8 cellular contexts compared by ENCODE assay signal in genomic region chr16:47141773-47142468, GRCh38. TPM values are rescaled to one million over a fixed set of nuclear protein-coding genes. Genes with fewer than 3 reads are reported as not detected.
A peak's percentile ranks its signal among the peaks of the same experiment; 100 is the strongest.
DNase-seq lines count a peak whose midpoint lies in the region; ATAC-seq, FAIRE-seq and TF ChIP-seq lines count a peak whose summit lies in the region.

No MANE protein-coding gene starts in this region.

- no peaks in the 10 kb centered on the region for H3K36me3 ChIP-seq in liver (ENCODE audit: control insufficient read depth in 4 of 4, insufficient read depth in 3 of 4, low read depth in 1 of 4, low read length in 3 of 4)

- H3K4me1 Mint-ChIP-seq in activated CD4-positive, alpha-beta T cell treated with anti-CD3 and anti-CD28 coated beads, Interleukin-2, amount 10 ng/mL, durations not matched to agents 7 days and 5 days = peaks cover 27% of the 10 kb centered on the region

- 4% methylated on average over 26 of the region's 26 CpGs for WGBS in liver

- no peaks in the 10 kb centered on the region for H3K9me3 Mint-ChIP-seq in activated CD4-positive, alpha-beta T cell treated with anti-CD3 and anti-CD28 coated beads, Interleukin-2, amount 10 ng/mL, durations not matched to agents 7 days and 5 days

- DNase-seq in GM19239 (ENCODE audit: insufficient read length, low spot score) (peak; percentile 66), NCI-H524 (lab: John Stamatoyannopoulos, UW) (peak; percentile 91 to 97), dermis blood vessel endothelial cell (peak; percentile 94)
- peak; percentile 89 for DNase-seq in activated CD4-positive, alpha-beta T cell treated with anti-CD3 and anti-CD28 coated beads, Interleukin-2, amount 10 ng/mL, durations not matched to agents 7 days and 5 days
- peak; percentile 67 to 79 for DNase-seq in stimulated activated CD4-positive, alpha-beta T cell treated with anti-CD3 and anti-CD28 coated beads, Interleukin-4, amount 100 ng/mL, for 4 hours

- ATAC-seq in HG03442 (IDR thresholded peaks at IDR 0.05; ENCODE audit: unreplicated experiment) = peak; percentile 42

- peaks cover 28% of the 10 kb centered on the region for H3K27me3 Mint-ChIP-seq in activated CD4-positive, alpha-beta T cell treated with anti-CD3 and anti-CD28 coated beads, Interleukin-2, amount 10 ng/mL, durations not matched to agents 7 days and 5 days

- peak overlapping the region in 1 of 2 donors; percentile 31 for H3K9ac ChIP-seq in liver (ENCODE audit: low read depth in 1 of 2, low read length in 2 of 2)

- H3K4me3 ChIP-seq in liver (ENCODE audit: low read depth in 1 of 3, low read length in 3 of 3) = peak overlapping the region in 2 of 3 donors; percentile 57 to 68

- POLR2A ChIA-PET in activated CD4-positive, alpha-beta T cell treated with anti-CD3 and anti-CD28 coated beads, Interleukin-2, amount 10 ng/mL, durations not matched to agents 7 days and 5 days (lab: Charles Lee) = interaction anchor here (0.8 kb wide), 1 partner anchor 1012 kb away, joined by 4 read pairs; no protein-coding TSS in a partner anchor

- CTCF ChIA-PET in activated CD4-positive, alpha-beta T cell treated with anti-CD3 and anti-CD28 coated beads, Interleukin-2, amount 10 ng/mL, durations not matched to agents 7 days and 5 days (lab: Charles Lee) = interaction anchor here (0.6 to 3.2 kb wide), 21 partner anchors 10 to 1034 kb away, joined by 3 to 33 read pairs (median 4); no protein-coding TSS in a partner anchor

- peaks cover 0 to 1% (median 0%) of the 10 kb centered on the region in 4 donors for H3K9me3 ChIP-seq in liver (ENCODE audit: control insufficient read depth in 4 of 4, low read length in 3 of 4)

- H3K4me1 ChIP-seq in liver (ENCODE audit: control insufficient read depth in 4 of 4, insufficient read depth in 4 of 4, low read length in 3 of 4) = peaks cover 16 to 25% (median 21%) of the 10 kb centered on the region in 4 donors

- peaks cover 0 to 3% (median 0%) of the 10 kb centered on the region in 4 donors for H3K27me3 ChIP-seq in liver (ENCODE audit: control insufficient read depth in 4 of 4, insufficient read depth in 4 of 4, low read length in 3 of 4)

- FAIRE-seq in GM19239 (lab: Jason Lieb, UNC) = peak; percentile 99

- H3K27ac ChIP-seq in C4-2B (no peak overlapping the region), liver (ENCODE audit: low read depth in 1 of 2, low read length in 2 of 2) (no peak overlapping the region)

- H3K36me3 Mint-ChIP-seq in activated CD4-positive, alpha-beta T cell treated with anti-CD3 and anti-CD28 coated beads, Interleukin-2, amount 10 ng/mL, durations not matched to agents 7 days and 5 days (ENCODE audit: low read depth) = no peaks in the 10 kb centered on the region

- TF ChIP-seq RAD21 in liver (IDR thresholded peaks at IDR 0.05) = peak; percentile 93 to 96

- H3K27ac Mint-ChIP-seq in activated CD4-positive, alpha-beta T cell treated with anti-CD3 and anti-CD28 coated beads, Interleukin-2, amount 10 ng/mL, durations not matched to agents 7 days and 5 days = peak overlapping the region; percentile 76

- TF ChIP-seq CTCF in C4-2B (conservative IDR thresholded peaks at IDR 0.05) = peak; percentile 96
- TF ChIP-seq CTCF in liver (IDR thresholded peaks at IDR 0.05; ENCODE audit: low read depth, low read length, missing input control) = peak; percentile 89

- H3K4me3 Mint-ChIP-seq in activated CD4-positive, alpha-beta T cell treated with anti-CD3 and anti-CD28 coated beads, Interleukin-2, amount 10 ng/mL, durations not matched to agents 7 days and 5 days = peak overlapping the region; percentile 76

TF ChIP-seq in liver, 16 proteins besides CTCF, POLR2A, EP300 and RAD21:
- TF ChIP-seq TAF1 (conservative IDR thresholded peaks at IDR 0.05) (no peak), REST (IDR thresholded peaks at IDR 0.05) (no peak), ZBTB33 (IDR thresholded peaks at IDR 0.05) (no peak), JUND (IDR thresholded peaks at IDR 0.05) (no peak), HNF4A (conservative IDR thresholded peaks at IDR 0.05) (no peak), MAX (IDR thresholded peaks at IDR 0.05) (no peak), ATF3 (IDR thresholded peaks at IDR 0.05) (no peak), NR2F2 (IDR thresholded peaks at IDR 0.05) (no peak), SP1 (IDR thresholded peaks at IDR 0.05) (no peak), YY1 (IDR thresholded peaks at IDR 0.05) (no peak), FOXA2 (IDR thresholded peaks at IDR 0.05) (no peak), FOXA1 (IDR thresholded peaks at IDR 0.05) (no peak), EGR1 (IDR thresholded peaks at IDR 0.05; ENCODE audit: low read depth in 2 of 2) (no peak)

RNA-seq across cellular contexts. Expression of gene NETO2, which starts 1.8 kb away (rescaled TPM):
- 1 to 10 TPM; 6.8 to 8.3 TPM for total RNA-seq in activated CD4-positive, alpha-beta T cell treated with anti-CD3 and anti-CD28 coated beads, Interleukin-2, amount 10 ng/mL, durations not matched to agents 7 days and 5 days
- total RNA-seq in dermis blood vessel endothelial cell (16.7 and 30.5 TPM in 2 replicates), liver (1 to 10 TPM in 1 of 2 donors, under 1 TPM in 1; 0.33 to 1.6 TPM)
- under 1 TPM; 0.20 to 0.40 TPM for polyA plus RNA-seq in liver
